In the genomic region with DNA sequence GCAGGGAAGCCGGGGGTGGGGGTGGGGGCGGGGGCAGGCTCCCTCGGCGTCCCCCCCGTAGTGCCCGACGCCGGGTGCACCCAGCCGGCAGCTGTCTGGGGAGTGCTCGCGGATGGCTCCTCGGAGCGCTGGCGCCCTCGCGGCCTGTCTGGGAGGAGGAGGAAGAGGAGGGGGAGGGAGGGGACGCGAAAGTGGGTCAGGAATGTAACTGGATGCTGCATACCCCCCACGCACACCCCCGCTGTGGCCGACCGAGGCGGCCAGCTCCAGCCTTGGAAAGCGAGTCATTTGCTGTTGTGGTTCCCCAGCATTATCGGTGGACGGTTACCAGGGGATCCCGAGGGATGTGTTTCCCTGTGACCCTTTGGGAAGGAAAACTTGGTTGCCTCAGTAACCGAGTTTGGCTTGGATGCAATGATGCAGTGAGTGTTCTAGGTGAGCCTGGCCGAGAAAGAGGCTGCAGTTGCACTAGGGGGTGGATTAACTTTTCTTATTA, we compare ENCODE assay signal across 8 cellular contexts. TPM values are rescaled to one million over a fixed set of nuclear protein-coding genes. Genes with fewer than 3 reads are reported as not detected.
DNase-seq lines count a peak whose midpoint lies in the region; ATAC-seq, FAIRE-seq and TF ChIP-seq lines count a peak whose summit lies in the region.

No MANE protein-coding gene starts in this region.

- peak overlapping the region in 1 of 2 donors; percentile 81 for H3K27ac ChIP-seq in coronary artery
- peak overlapping the region; percentile 24 for H3K27ac ChIP-seq in layer of hippocampus (ENCODE audit: low read depth, low read length)
- peak overlapping the region; percentile 93 for H3K27ac ChIP-seq in smooth muscle cell (ENCODE audit: low read depth)

- no peaks in the 10 kb centered on the region for H3K36me3 Mint-ChIP-seq in activated T-helper 2 cell treated with anti-CD3 and anti-CD28 coated beads, Interferon-gamma antibody, Interleukin-2, Interleukin-4, amounts not matched to agents 10 μg/mL and 5 μg/mL and 100 μg/mL, durations not matched to agents 14 hours and 24 hours and 36 hours (ENCODE audit: low read depth)

- H3F3A ChIP-seq in smooth muscle cell (ENCODE audit: low read depth): peaks cover 4% of the 10 kb centered on the region

- no peaks in the 10 kb centered on the region for H3K79me2 ChIP-seq in smooth muscle cell (ENCODE audit: low read depth)

- peak; percentile 16 for DNase-seq in stimulated activated CD4-positive, alpha-beta T cell treated with anti-CD3 and anti-CD28 coated beads, Interleukin-15, amount 100 ng/mL, for 24 hours
- DNase-seq in stimulated activated CD4-positive, alpha-beta T cell treated with anti-CD3 and anti-CD28 coated beads, Interleukin-1b, Interleukin-23, amount 100 ng/mL, for 48 hours: no peak
- DNase-seq in RCC 7860 (ENCODE audit: low spot score) (peak; percentile 13), coronary artery (ENCODE audit: low spot score) (peak; percentile 73), smooth muscle cell (lab: John Stamatoyannopoulos, UW; ENCODE audit: unreplicated experiment) (peak; percentile 30)
- no peak for DNase-seq in activated T-helper 2 cell treated with anti-CD3 and anti-CD28 coated beads, Interferon-gamma antibody, Interleukin-2, Interleukin-4, amounts not matched to agents 10 μg/mL and 5 μg/mL and 100 μg/mL, durations not matched to agents 14 hours and 24 hours and 36 hours (ENCODE audit: low spot score)

- no peak for ATAC-seq in GM21576 (IDR thresholded peaks at IDR 0.05; ENCODE audit: unreplicated experiment)

- FAIRE-seq in RCC 7860 (lab: Jason Lieb, UNC): no peak

- H3K4me3 ChIP-seq in coronary artery (peak overlapping the region; percentile 75), smooth muscle cell (peak overlapping the region; percentile 60)

- H3K9ac ChIP-seq in smooth muscle cell (ENCODE audit: low read depth): peak overlapping the region; percentile 83

- H3K4me1 Mint-ChIP-seq in activated T-helper 2 cell treated with anti-CD3 and anti-CD28 coated beads, Interferon-gamma antibody, Interleukin-2, Interleukin-4, amounts not matched to agents 10 μg/mL and 5 μg/mL and 100 μg/mL, durations not matched to agents 14 hours and 24 hours and 36 hours (ENCODE audit: low read depth): peaks cover 1% of the 10 kb centered on the region

- peak overlapping the region; percentile 91 for H3K4me2 ChIP-seq in smooth muscle cell

- H3K27me3 ChIP-seq in layer of hippocampus (ENCODE audit: control insufficient read depth, insufficient read depth, low read length) (peaks cover 3% of the 10 kb centered on the region), smooth muscle cell (ENCODE audit: low read depth) (no peaks in the 10 kb centered on the region)

- no peaks in the 10 kb centered on the region for H3K9me3 ChIP-seq in smooth muscle cell (replicated peaks; ENCODE audit: low read depth)

- H3K36me3 ChIP-seq in smooth muscle cell (ENCODE audit: low read depth): no peaks in the 10 kb centered on the region

- WGBS in smooth muscle cell (ENCODE audit: low lambda C conversion rate): 2% methylated on average over 14 of the region's 29 CpGs

- no peak overlapping the region for H3K27ac Mint-ChIP-seq in activated T-helper 2 cell treated with anti-CD3 and anti-CD28 coated beads, Interferon-gamma antibody, Interleukin-2, Interleukin-4, amounts not matched to agents 10 μg/mL and 5 μg/mL and 100 μg/mL, durations not matched to agents 14 hours and 24 hours and 36 hours

- no peaks in the 10 kb centered on the region for H4K20me1 ChIP-seq in smooth muscle cell (ENCODE audit: low read depth)

- no peak overlapping the region for H3K4me3 Mint-ChIP-seq in activated T-helper 2 cell treated with anti-CD3 and anti-CD28 coated beads, Interferon-gamma antibody, Interleukin-2, Interleukin-4, amounts not matched to agents 10 μg/mL and 5 μg/mL and 100 μg/mL, durations not matched to agents 14 hours and 24 hours and 36 hours (ENCODE audit: low read depth)

- no peak overlapping the region for H2AFZ ChIP-seq in smooth muscle cell (ENCODE audit: low read depth)

- TF ChIP-seq CTCF in coronary artery (IDR thresholded peaks at IDR 0.05): no peak
- no peak for TF ChIP-seq CTCF in smooth muscle cell (IDR thresholded peaks at IDR 0.05; ENCODE audit: borderline replicate concordance, insufficient read depth, poor library complexity, severe bottlenecking)

- peaks cover 55% of the 10 kb centered on the region for H3K27me3 Mint-ChIP-seq in activated T-helper 2 cell treated with anti-CD3 and anti-CD28 coated beads, Interferon-gamma antibody, Interleukin-2, Interleukin-4, amounts not matched to agents 10 μg/mL and 5 μg/mL and 100 μg/mL, durations not matched to agents 14 hours and 24 hours and 36 hours (ENCODE audit: low read depth)

- intact Hi-C loops in activated T-helper 2 cell treated with anti-CD3 and anti-CD28 coated beads, Interferon-gamma antibody, Interleukin-2, Interleukin-4, amounts not matched to agents 10 μg/mL and 5 μg/mL and 100 μg/mL, durations not matched to agents 14 hours and 24 hours and 36 hours (cut with micrococcal nuclease): loop anchor here (5.0 kb wide), 1 partner anchor 55 kb away; a partner anchor contains a TSS

- H3K4me1 ChIP-seq in smooth muscle cell (ENCODE audit: low read depth): peaks cover 3% of the 10 kb centered on the region

- H3K9me3 Mint-ChIP-seq in activated T-helper 2 cell treated with anti-CD3 and anti-CD28 coated beads, Interferon-gamma antibody, Interleukin-2, Interleukin-4, amounts not matched to agents 10 μg/mL and 5 μg/mL and 100 μg/mL, durations not matched to agents 14 hours and 24 hours and 36 hours: no peaks in the 10 kb centered on the region

RNA-seq across cellular contexts. Expression of a gene that starts 55.3 kb away (rescaled TPM):
- total RNA-seq in smooth muscle cell: 19.8 and 26.1 TPM in 2 replicates
- 13.2 and 17.7 TPM in 2 replicates for polyA plus RNA-seq in smooth muscle cell
- total RNA-seq in activated T-helper 2 cell treated with anti-CD3 and anti-CD28 coated beads, Interferon-gamma antibody, Interleukin-2, Interleukin-4, amounts not matched to agents 10 μg/mL and 5 μg/mL and 100 μg/mL, durations not matched to agents 14 hours and 24 hours and 36 hours: 23.1 and 23.6 TPM in 2 replicates

Comparison
In these comparisons a context has a peak if more than half of its experiments do, and no peak if none do; other contexts are left out.
1. DNase-seq: peak in stimulated activated CD4-positive, alpha-beta T cell treated with anti-CD3 and anti-CD28 coated beads, Interleukin-15, amount 100 ng/mL, for 24 hours (single experiment), RCC 7860 (single experiment), coronary artery (single experiment) and smooth muscle cell (single experiment); none in stimulated activated CD4-positive, alpha-beta T cell treated with anti-CD3 and anti-CD28 coated beads, Interleukin-1b, Interleukin-23, amount 100 ng/mL, for 48 hours (single experiment) and activated T-helper 2 cell treated with anti-CD3 and anti-CD28 coated beads, Interferon-gamma antibody, Interleukin-2, Interleukin-4, amounts not matched to agents 10 μg/mL and 5 μg/mL and 100 μg/mL, durations not matched to agents 14 hours and 24 hours and 36 hours (single experiment).